In the genomic region with DNA sequence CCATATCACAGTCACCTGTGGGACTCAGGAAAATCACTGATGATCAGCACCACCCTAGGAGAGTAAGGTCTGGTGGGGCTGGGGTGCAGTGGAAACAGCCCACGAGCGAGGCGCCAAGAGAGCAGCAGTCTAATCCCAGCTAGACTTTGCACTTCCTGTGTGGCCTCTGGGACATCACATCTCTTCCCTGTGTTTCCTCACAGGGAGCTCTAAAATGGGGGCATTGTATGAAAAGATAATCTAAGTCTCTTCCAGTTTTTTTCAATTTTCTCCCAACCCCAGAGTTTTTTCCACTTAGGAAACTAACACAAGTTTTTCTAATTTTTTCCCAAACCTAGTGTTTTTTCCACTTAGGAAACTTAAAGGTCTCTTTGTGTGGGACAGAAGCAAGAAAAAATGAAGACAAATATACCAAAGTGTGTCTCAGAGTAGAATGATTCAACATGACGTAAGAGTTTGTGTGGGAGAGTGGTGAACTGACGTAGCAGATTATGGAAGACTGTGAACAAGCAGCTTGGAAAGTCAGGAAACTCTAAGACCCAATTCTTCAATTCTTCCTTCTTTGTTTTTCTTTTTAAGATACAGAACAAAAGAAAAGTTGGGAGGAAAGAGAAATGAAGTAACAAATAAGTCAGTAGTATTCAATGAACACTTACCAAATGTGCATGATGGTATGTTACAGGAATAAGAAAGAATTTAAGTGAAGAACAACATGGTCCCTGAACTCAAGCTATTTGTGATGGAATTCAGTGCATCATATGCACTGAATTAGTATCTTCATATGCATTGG, we compare ENCODE assay signal across 1 cellular context.
TF ChIP-seq lines count a peak whose summit lies in the region.

No MANE protein-coding gene starts in this region.

TF ChIP-seq in SK-N-SH treated with all-trans-retinoic acid at 6 μM for 48 hours, 23 proteins besides CTCF, POLR2A, EP300 and RAD21 (continued from another document):
- TF ChIP-seq, protein P1, sequence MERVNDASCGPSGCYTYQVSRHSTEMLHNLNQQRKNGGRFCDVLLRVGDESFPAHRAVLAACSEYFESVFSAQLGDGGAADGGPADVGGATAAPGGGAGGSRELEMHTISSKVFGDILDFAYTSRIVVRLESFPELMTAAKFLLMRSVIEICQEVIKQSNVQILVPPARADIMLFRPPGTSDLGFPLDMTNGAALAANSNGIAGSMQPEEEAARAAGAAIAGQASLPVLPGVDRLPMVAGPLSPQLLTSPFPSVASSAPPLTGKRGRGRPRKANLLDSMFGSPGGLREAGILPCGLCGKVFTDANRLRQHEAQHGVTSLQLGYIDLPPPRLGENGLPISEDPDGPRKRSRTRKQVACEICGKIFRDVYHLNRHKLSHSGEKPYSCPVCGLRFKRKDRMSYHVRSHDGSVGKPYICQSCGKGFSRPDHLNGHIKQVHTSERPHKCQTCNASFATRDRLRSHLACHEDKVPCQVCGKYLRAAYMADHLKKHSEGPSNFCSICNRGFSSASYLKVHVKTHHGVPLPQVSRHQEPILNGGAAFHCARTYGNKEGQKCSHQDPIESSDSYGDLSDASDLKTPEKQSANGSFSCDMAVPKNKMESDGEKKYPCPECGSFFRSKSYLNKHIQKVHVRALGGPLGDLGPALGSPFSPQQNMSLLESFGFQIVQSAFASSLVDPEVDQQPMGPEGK (CRISPR knock-in tag; IDR thresholded peaks at IDR 0.05; ENCODE audit: borderline replicate concordance): no peak
- no peak for TF ChIP-seq OSR1 (CRISPR knock-in tag; IDR thresholded peaks at IDR 0.05)
